ENCODE assay signal across 8 cellular contexts in genomic region chr17:3827124-3827773, GRCh38. TPM values are rescaled to one million over a fixed set of nuclear protein-coding genes. Genes with fewer than 3 reads are reported as not detected.
A peak's percentile ranks its signal among the peaks of the same experiment; 100 is the strongest.
DNase-seq lines count a peak whose midpoint lies in the region; ATAC-seq and TF ChIP-seq lines count a peak whose summit lies in the region.

No MANE protein-coding gene starts in this region.

- no peaks in the 10 kb centered on the region for H3K4me1 ChIP-seq in mucosa of descending colon (ENCODE audit: low read depth)

- H3K4me3 ChIP-seq in mucosa of descending colon: no peak overlapping the region

- ATAC-seq in mucosa of descending colon: peak; percentile 68
- no peak for ATAC-seq in HG03196 (IDR thresholded peaks at IDR 0.05; ENCODE audit: unreplicated experiment)

- intact Hi-C loops in mucosa of descending colon (cut with DNase I, micrococcal nuclease): no loop called here

- DNase-seq in DMS153 treated with DMSO at 0.1 percent for 48 hours (lab: John Stamatoyannopoulos, UW; ENCODE audit: unreplicated experiment): peak; percentile 1
- no peak for DNase-seq in DMS153 (lab: John Stamatoyannopoulos, UW)
- DNase-seq in M059J (ENCODE audit: low read depth): peak; percentile 64
- peak; percentile 67 to 81 for DNase-seq in activated CD4-positive, alpha-beta T cell treated with anti-CD3 and anti-CD28 coated beads for 4 hours
- peak; percentile 88 for DNase-seq in dermis blood vessel endothelial cell
- peak in 1 of 3 donors; percentile 90 for DNase-seq in mucosa of descending colon
- DNase-seq in stimulated activated CD8-positive, alpha-beta memory T cell treated with anti-CD3 and anti-CD28 coated beads, Interleukin-4, amount 100 ng/mL, for 48 hours: peak; percentile 81

- no peaks in the 10 kb centered on the region for H3K9me3 ChIP-seq in mucosa of descending colon

- peak; percentile 33 for TF ChIP-seq CTCF in mucosa of descending colon (IDR thresholded peaks at IDR 0.05)

- peaks cover 7% of the 10 kb centered on the region for H3K36me3 ChIP-seq in mucosa of descending colon (ENCODE audit: low read depth)

RNA-seq across cellular contexts. Expression of gene NCBP3, which starts 18.8 kb away (rescaled TPM):
- 13.4 and 24.8 TPM in 2 replicates for total RNA-seq in M059J (2014; rRNA removed; shearing (Covaris generic))
- total RNA-seq in dermis blood vessel endothelial cell (20.9 and 23.8 TPM in 2 replicates), mucosa of descending colon (10 to 100 TPM; 39.4 to 50.5 (median 44.7) TPM)

RNA-seq across cellular contexts. Expression of gene ITGAE, which starts 26.3 kb away (rescaled TPM):
- 38.2 and 38.7 TPM in 2 replicates for total RNA-seq in M059J (2014; rRNA removed; shearing (Covaris generic))
- total RNA-seq in dermis blood vessel endothelial cell: 7.3 and 15.7 TPM in 2 replicates
- 10 to 100 TPM; 17.2 to 24.1 (median 17.6) TPM for total RNA-seq in mucosa of descending colon
